Comparison of ENCODE assay signal across 9 cellular contexts in the genomic region with DNA sequence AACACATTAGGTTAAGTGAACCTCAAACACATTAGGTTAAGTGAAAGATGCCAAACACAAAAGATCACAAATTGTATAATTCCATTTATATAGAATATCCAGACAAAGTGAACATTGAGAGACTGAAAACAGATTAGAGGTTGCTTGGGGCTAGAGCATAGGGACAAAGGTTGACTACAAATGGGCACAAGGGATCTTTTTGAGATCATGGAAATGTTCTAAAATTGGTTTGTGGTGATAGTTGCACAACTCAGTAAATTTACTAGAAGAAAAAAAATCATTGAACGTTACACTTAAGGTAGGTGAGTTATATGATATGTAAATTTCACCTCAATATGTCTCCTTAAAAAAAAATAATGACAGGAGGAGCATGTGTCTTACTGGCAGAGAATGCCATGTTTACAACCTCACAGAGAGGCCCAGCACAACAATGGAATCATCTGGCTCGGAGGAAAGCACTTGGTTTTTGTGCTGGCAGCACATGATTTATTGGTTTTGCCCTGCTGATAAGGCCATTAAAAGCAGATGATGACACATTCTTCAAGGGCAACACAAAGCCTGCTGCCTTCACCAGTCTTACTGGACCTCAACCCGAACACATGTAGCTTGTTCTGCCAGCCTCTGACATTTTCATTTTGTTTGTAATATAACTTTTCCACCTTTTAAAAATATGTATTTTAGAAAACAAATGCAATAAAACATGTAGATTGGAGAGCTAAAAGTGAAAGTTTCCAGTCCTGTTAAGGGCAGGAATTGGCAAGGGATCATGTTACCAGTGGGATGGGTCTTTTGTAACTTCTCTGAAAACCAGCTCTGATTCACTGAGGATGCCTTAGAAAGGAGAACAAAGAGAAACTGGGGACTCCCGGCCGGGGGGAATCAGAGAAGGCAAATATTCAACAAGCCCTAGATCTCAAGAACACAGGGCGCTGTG. TPM values are rescaled to one million over a fixed set of nuclear protein-coding genes. Genes with fewer than 3 reads are reported as not detected.
A peak's percentile ranks its signal among the peaks of the same experiment; 100 is the strongest.
DNase-seq lines count a peak whose midpoint lies in the region; ATAC-seq, FAIRE-seq and TF ChIP-seq lines count a peak whose summit lies in the region.
"Had no signal": no experiment of that assay in that cellular context is flagged by ENCODE, and none has a peak within 500 bp of the region (broad histone marks: within the 10 kb centered on the region; RNA-seq: fewer than 3 reads in every experiment).

No MANE protein-coding gene starts in this region.

- H3K4me3 ChIP-seq in PC-3 (ENCODE audit: low read length): no peak overlapping the region; the same call in 1 of the 2 replicates
- H3K4me3 ChIP-seq: skin epidermis had no signal

- H3K9me3 ChIP-seq in PC-3 (ENCODE audit: low read length): no peaks in the 10 kb centered on the region

- peaks cover 31% of the 10 kb centered on the region for H3K4me1 ChIP-seq in PC-3 (ENCODE audit: insufficient read depth, low read length)
- peaks cover 17% of the 10 kb centered on the region for H3K4me1 ChIP-seq in foreskin keratinocyte

- intact Hi-C loops in PC-3 (cut with micrococcal nuclease): no loop called here
- intact Hi-C loops in sciatic nerve (cut with DNase I): no loop called here

- H3K9ac ChIP-seq in PC-3 (ENCODE audit: low read length): no peak overlapping the region

- FAIRE-seq in HTR-8/SVneo (lab: Jason Lieb, UNC) (no peak), RCC 7860 (lab: Jason Lieb, UNC) (no peak)

- peak overlapping the region; percentile 30 for H3K4me2 ChIP-seq in PC-3 (ENCODE audit: low read length)

- in situ Hi-C loops in G401 (cut with HindIII; ENCODE audit: low sequenced_read_pairs): no loop called here

- no TSS peak for BruUV-seq in PC-3 (replicated peaks; lab: Mats Ljungman, UMichigan)

- H2AFZ ChIP-seq in PC-3 (ENCODE audit: low read length): peak overlapping the region; percentile 33; the same call in 1 of the 2 replicates

- peak; percentile 72 for ATAC-seq in PC-3
- peak; percentile 72 for ATAC-seq in foreskin keratinocyte
- peak; percentile 81 for ATAC-seq in sciatic nerve
- ATAC-seq in GM18519 (IDR thresholded peaks at IDR 0.05; ENCODE audit: low FRiP score, unreplicated experiment): no peak

- H3K27ac ChIP-seq in PC-3 (ENCODE audit: low read length): no peak overlapping the region
- H3K27ac ChIP-seq in foreskin keratinocyte: no peak overlapping the region

- peak; percentile 69 for DNase-seq in HTR-8/SVneo (ENCODE audit: insufficient read length, low spot score)
- peak; percentile 57 for DNase-seq in PC-3
- DNase-seq in foreskin keratinocyte: peak; percentile 37 to 63
- no peak for DNase-seq in sciatic nerve (ENCODE audit: low spot score)
- DNase-seq in NCI-H128 (lab: John Stamatoyannopoulos, UW; ENCODE audit: unreplicated experiment): no peak
- no peak for DNase-seq in RCC 7860 (ENCODE audit: low spot score)
- DNase-seq in G401 (ENCODE audit: low spot score): no peak

- H3F3A ChIP-seq in PC-3 (ENCODE audit: low read length, unreplicated experiment): no peaks in the 10 kb centered on the region

- H3K36me3 ChIP-seq in PC-3 (ENCODE audit: low read depth, low read length): no peaks in the 10 kb centered on the region

- CTCF ChIA-PET in PC-3 (lab: Charles Lee): interaction anchor here (0.6 kb wide), 1 partner anchor 257 kb away, joined by 3 read pairs; no protein-coding TSS in a partner anchor

- TF ChIP-seq CTCF in PC-3 (conservative IDR thresholded peaks at IDR 0.05; ENCODE audit: low read depth, low read length) (no peak), foreskin keratinocyte (conservative IDR thresholded peaks at IDR 0.05) (no peak)

- no peaks in the 10 kb centered on the region for H3K9me2 ChIP-seq in PC-3 (replicated peaks; ENCODE audit: low read length)

- H3K79me2 ChIP-seq in PC-3 (ENCODE audit: low read length): no peaks in the 10 kb centered on the region

- POLR2A ChIA-PET in PC-3 (lab: Charles Lee; ENCODE audit: unreplicated experiment): interaction anchor here (0.7 kb wide), 1 partner anchor 57 kb away, joined by 3 read pairs; no protein-coding TSS in a partner anchor

- no peaks in the 10 kb centered on the region for H4K20me1 ChIP-seq in PC-3 (ENCODE audit: low read length)

- H3K27me3 ChIP-seq in PC-3 (ENCODE audit: low read length) (no peaks in the 10 kb centered on the region), foreskin keratinocyte (no peaks in the 10 kb centered on the region)

RNA-seq across cellular contexts. Expression of gene LMOD2, which starts 11.9 kb away (rescaled TPM):
- not detected in 2 replicates for total RNA-seq in PC-3 (2014; rRNA removed)
- total RNA-seq in foreskin keratinocyte: not detected in 2 replicates
- polyA plus RNA-seq in foreskin keratinocyte: not detected in 2 replicates
- total RNA-seq in sciatic nerve: not detected
- total RNA-seq in G401 (2014; rRNA removed; shearing (Covaris generic)): not detected in 2 replicates

RNA-seq across cellular contexts. Expression of gene ASB15, which starts 42.1 kb away (rescaled TPM):
- total RNA-seq in PC-3 (2014; rRNA removed) (not detected in 2 replicates), foreskin keratinocyte (not detected in 2 replicates), sciatic nerve (not detected)
- not detected in 2 replicates for polyA plus RNA-seq in foreskin keratinocyte
- not detected in 2 replicates for total RNA-seq in G401 (2014; rRNA removed; shearing (Covaris generic))

Comparison
In these comparisons a context has a peak if more than half of its experiments do, and no peak if none do; other contexts are left out.
1. DNase-seq: peak in HTR-8/SVneo (single experiment), PC-3 (single experiment) and foreskin keratinocyte (2 of 2); none in sciatic nerve (single experiment), NCI-H128 (single experiment), RCC 7860 (single experiment) and G401 (single experiment).